1 cellular context compared by ENCODE assay signal in the genomic region with DNA sequence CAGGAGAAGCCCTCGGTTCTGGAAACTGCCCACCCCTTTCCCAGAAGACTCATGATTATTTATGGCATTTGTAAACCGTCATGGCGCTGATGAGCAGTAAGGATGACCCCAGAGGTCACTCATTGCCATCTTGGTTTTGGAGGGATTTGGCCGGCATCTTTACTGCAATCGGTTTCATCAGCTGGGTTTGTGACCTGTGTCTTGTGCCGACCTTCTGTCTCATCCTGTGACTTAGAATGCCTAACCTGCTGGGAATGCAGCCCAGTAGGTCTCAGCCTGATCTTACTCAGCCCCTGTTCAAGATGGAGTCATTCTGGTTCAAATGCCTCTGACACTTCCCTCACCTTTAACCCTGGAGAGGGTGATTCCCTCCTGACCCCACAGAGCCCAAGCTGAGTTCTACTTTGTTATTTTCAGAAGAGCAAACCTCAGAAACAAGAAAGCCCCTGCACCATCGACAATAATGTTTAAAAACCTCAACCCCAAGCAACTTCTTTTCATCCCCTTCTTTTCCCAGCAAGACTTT.
TF ChIP-seq lines count a peak whose summit lies in the region.

No MANE protein-coding gene starts in this region.

TF ChIP-seq in K562, 482 proteins besides CTCF, POLR2A, EP300 and RAD21 (continued from another document and continues in another):
- TF ChIP-seq, protein P1, sequence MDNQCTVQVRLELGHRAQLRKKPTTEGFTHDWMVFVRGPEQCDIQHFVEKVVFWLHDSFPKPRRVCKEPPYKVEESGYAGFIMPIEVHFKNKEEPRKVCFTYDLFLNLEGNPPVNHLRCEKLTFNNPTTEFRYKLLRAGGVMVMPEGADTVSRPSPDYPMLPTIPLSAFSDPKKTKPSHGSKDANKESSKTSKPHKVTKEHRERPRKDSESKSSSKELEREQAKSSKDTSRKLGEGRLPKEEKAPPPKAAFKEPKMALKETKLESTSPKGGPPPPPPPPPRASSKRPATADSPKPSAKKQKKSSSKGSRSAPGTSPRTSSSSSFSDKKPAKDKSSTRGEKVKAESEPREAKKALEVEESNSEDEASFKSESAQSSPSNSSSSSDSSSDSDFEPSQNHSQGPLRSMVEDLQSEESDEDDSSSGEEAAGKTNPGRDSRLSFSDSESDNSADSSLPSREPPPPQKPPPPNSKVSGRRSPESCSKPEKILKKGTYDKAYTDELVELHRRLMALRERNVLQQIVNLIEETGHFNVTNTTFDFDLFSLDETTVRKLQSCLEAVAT (IDR thresholded peaks at IDR 0.05): no peak
- no peak for TF ChIP-seq TEAD4 (IDR thresholded peaks at IDR 0.05; ENCODE audit: low read length)
- no peak for TF ChIP-seq TEAD4 (CRISPR knock-in tag; IDR thresholded peaks at IDR 0.05; ENCODE audit: borderline replicate concordance)
- TF ChIP-seq RBM14 (IDR thresholded peaks at IDR 0.05; ENCODE audit: borderline replicate concordance, insufficient read depth, low read depth, low read length): no peak
- peak; percentile 71 for TF ChIP-seq ZKSCAN3 (CRISPR knock-in tag; IDR thresholded peaks at IDR 0.05)
- TF ChIP-seq RFX5 (IDR thresholded peaks at IDR 0.05; ENCODE audit: low read depth, low read length): no peak
- no peak for TF ChIP-seq PRMT5 (CRISPR knock-in tag; IDR thresholded peaks at IDR 0.05)
- no peak for TF ChIP-seq ZNF146 (CRISPR knock-in tag; IDR thresholded peaks at IDR 0.05; ENCODE audit: unreplicated experiment)
- TF ChIP-seq, protein P2, sequence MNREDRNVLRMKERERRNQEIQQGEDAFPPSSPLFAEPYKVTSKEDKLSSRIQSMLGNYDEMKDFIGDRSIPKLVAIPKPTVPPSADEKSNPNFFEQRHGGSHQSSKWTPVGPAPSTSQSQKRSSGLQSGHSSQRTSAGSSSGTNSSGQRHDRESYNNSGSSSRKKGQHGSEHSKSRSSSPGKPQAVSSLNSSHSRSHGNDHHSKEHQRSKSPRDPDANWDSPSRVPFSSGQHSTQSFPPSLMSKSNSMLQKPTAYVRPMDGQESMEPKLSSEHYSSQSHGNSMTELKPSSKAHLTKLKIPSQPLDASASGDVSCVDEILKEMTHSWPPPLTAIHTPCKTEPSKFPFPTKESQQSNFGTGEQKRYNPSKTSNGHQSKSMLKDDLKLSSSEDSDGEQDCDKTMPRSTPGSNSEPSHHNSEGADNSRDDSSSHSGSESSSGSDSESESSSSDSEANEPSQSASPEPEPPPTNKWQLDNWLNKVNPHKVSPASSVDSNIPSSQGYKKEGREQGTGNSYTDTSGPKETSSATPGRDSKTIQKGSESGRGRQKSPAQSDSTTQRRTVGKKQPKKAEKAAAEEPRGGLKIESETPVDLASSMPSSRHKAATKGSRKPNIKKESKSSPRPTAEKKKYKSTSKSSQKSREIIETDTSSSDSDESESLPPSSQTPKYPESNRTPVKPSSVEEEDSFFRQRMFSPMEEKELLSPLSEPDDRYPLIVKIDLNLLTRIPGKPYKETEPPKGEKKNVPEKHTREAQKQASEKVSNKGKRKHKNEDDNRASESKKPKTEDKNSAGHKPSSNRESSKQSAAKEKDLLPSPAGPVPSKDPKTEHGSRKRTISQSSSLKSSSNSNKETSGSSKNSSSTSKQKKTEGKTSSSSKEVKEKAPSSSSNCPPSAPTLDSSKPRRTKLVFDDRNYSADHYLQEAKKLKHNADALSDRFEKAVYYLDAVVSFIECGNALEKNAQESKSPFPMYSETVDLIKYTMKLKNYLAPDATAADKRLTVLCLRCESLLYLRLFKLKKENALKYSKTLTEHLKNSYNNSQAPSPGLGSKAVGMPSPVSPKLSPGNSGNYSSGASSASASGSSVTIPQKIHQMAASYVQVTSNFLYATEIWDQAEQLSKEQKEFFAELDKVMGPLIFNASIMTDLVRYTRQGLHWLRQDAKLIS (CRISPR knock-in tag; IDR thresholded peaks at IDR 0.05): no peak
- TF ChIP-seq PCBP1 (IDR thresholded peaks at IDR 0.05; ENCODE audit: low read depth, low read length, poor library complexity, severe bottlenecking): no peak
- no peak for TF ChIP-seq ZC3H11A (IDR thresholded peaks at IDR 0.05; ENCODE audit: low read depth, low read length)
- TF ChIP-seq DMBX1 (CRISPR knock-in tag; IDR thresholded peaks at IDR 0.05; ENCODE audit: borderline replicate concordance): peak; percentile 99
- no peak for TF ChIP-seq PRPF4 (IDR thresholded peaks at IDR 0.05; ENCODE audit: insufficient read depth, low read depth, low read length, poor library complexity, severe bottlenecking)
- TF ChIP-seq, protein P3, sequence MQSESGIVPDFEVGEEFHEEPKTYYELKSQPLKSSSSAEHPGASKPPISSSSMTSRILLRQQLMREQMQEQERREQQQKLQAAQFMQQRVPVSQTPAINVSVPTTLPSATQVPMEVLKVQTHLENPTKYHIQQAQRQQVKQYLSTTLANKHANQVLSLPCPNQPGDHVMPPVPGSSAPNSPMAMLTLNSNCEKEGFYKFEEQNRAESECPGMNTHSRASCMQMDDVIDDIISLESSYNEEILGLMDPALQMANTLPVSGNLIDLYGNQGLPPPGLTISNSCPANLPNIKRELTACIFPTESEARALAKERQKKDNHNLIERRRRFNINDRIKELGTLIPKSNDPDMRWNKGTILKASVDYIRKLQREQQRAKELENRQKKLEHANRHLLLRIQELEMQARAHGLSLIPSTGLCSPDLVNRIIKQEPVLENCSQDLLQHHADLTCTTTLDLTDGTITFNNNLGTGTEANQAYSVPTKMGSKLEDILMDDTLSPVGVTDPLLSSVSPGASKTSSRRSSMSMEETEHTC (IDR thresholded peaks at IDR 0.05): no peak
- TF ChIP-seq NELFE (IDR thresholded peaks at IDR 0.05; ENCODE audit: insufficient read depth, insufficient read length): no peak
- TF ChIP-seq MCM5 (IDR thresholded peaks at IDR 0.05; ENCODE audit: low read depth): no peak
- no peak for TF ChIP-seq ZSCAN29 (IDR thresholded peaks at IDR 0.05)
- TF ChIP-seq, protein P4, sequence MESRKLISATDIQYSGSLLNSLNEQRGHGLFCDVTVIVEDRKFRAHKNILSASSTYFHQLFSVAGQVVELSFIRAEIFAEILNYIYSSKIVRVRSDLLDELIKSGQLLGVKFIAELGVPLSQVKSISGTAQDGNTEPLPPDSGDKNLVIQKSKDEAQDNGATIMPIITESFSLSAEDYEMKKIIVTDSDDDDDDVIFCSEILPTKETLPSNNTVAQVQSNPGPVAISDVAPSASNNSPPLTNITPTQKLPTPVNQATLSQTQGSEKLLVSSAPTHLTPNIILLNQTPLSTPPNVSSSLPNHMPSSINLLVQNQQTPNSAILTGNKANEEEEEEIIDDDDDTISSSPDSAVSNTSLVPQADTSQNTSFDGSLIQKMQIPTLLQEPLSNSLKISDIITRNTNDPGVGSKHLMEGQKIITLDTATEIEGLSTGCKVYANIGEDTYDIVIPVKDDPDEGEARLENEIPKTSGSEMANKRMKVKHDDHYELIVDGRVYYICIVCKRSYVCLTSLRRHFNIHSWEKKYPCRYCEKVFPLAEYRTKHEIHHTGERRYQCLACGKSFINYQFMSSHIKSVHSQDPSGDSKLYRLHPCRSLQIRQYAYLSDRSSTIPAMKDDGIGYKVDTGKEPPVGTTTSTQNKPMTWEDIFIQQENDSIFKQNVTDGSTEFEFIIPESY (CRISPR knock-in tag; IDR thresholded peaks at IDR 0.05): no peak
- no peak for TF ChIP-seq ZNF253 (CRISPR knock-in tag; conservative IDR thresholded peaks at IDR 0.05)
- peak; percentile 45; the same call in 1 of the 2 replicates for TF ChIP-seq SMARCA4 (IDR thresholded peaks at IDR 0.05)
- TF ChIP-seq CBX5 (IDR thresholded peaks at IDR 0.05; ENCODE audit: borderline replicate concordance, low read depth): no peak
- TF ChIP-seq ZSCAN32 (CRISPR knock-in tag; IDR thresholded peaks at IDR 0.05): peak; percentile 79; the same call in 1 of the 2 replicates
- no peak for TF ChIP-seq RBM39 (optimal IDR thresholded peaks at IDR 0.05; ENCODE audit: low read depth, low read length)
- no peak for TF ChIP-seq KAT2B (IDR thresholded peaks at IDR 0.05; ENCODE audit: low read depth, low read length)
- no peak; the same call in 1 of the 2 replicates for TF ChIP-seq EHMT2 (IDR thresholded peaks at IDR 0.05)
- TF ChIP-seq, protein P5, sequence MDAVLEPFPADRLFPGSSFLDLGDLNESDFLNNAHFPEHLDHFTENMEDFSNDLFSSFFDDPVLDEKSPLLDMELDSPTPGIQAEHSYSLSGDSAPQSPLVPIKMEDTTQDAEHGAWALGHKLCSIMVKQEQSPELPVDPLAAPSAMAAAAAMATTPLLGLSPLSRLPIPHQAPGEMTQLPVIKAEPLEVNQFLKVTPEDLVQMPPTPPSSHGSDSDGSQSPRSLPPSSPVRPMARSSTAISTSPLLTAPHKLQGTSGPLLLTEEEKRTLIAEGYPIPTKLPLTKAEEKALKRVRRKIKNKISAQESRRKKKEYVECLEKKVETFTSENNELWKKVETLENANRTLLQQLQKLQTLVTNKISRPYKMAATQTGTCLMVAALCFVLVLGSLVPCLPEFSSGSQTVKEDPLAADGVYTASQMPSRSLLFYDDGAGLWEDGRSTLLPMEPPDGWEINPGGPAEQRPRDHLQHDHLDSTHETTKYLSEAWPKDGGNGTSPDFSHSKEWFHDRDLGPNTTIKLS (IDR thresholded peaks at IDR 0.05; ENCODE audit: borderline replicate concordance, low read depth): no peak
- TF ChIP-seq CBFB (CRISPR knock-in tag; IDR thresholded peaks at IDR 0.05): no peak
- TF ChIP-seq GATAD2A (IDR thresholded peaks at IDR 0.05): no peak
- TF ChIP-seq, protein P6, sequence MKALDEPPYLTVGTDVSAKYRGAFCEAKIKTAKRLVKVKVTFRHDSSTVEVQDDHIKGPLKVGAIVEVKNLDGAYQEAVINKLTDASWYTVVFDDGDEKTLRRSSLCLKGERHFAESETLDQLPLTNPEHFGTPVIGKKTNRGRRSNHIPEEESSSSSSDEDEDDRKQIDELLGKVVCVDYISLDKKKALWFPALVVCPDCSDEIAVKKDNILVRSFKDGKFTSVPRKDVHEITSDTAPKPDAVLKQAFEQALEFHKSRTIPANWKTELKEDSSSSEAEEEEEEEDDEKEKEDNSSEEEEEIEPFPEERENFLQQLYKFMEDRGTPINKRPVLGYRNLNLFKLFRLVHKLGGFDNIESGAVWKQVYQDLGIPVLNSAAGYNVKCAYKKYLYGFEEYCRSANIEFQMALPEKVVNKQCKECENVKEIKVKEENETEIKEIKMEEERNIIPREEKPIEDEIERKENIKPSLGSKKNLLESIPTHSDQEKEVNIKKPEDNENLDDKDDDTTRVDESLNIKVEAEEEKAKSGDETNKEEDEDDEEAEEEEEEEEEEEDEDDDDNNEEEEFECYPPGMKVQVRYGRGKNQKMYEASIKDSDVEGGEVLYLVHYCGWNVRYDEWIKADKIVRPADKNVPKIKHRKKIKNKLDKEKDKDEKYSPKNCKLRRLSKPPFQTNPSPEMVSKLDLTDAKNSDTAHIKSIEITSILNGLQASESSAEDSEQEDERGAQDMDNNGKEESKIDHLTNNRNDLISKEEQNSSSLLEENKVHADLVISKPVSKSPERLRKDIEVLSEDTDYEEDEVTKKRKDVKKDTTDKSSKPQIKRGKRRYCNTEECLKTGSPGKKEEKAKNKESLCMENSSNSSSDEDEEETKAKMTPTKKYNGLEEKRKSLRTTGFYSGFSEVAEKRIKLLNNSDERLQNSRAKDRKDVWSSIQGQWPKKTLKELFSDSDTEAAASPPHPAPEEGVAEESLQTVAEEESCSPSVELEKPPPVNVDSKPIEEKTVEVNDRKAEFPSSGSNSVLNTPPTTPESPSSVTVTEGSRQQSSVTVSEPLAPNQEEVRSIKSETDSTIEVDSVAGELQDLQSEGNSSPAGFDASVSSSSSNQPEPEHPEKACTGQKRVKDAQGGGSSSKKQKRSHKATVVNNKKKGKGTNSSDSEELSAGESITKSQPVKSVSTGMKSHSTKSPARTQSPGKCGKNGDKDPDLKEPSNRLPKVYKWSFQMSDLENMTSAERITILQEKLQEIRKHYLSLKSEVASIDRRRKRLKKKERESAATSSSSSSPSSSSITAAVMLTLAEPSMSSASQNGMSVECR (CRISPR knock-in tag; IDR thresholded peaks at IDR 0.05): no peak
- TF ChIP-seq, protein P7, sequence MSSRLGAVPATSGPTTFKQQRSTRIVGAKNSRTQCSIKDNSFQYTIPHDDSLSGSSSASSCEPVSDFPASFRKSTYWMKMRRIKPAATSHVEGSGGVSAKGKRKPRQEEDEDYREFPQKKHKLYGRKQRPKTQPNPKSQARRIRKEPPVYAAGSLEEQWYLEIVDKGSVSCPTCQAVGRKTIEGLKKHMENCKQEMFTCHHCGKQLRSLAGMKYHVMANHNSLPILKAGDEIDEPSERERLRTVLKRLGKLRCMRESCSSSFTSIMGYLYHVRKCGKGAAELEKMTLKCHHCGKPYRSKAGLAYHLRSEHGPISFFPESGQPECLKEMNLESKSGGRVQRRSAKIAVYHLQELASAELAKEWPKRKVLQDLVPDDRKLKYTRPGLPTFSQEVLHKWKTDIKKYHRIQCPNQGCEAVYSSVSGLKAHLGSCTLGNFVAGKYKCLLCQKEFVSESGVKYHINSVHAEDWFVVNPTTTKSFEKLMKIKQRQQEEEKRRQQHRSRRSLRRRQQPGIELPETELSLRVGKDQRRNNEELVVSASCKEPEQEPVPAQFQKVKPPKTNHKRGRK (tag; IDR thresholded peaks at IDR 0.05): no peak
- peak; percentile 82; the same call in 1 of the 2 replicates for TF ChIP-seq ZNF717 (CRISPR knock-in tag; IDR thresholded peaks at IDR 0.05)
- peak in 1 of 2 experiments; percentile 87; a peak in 2 of 4 replicates for TF ChIP-seq SRF (CRISPR knock-in tag; IDR thresholded peaks at IDR 0.05)
- no peak for TF ChIP-seq NUFIP1 (IDR thresholded peaks at IDR 0.05; ENCODE audit: partially characterized antibody)
- no peak for TF ChIP-seq ZNF586 (CRISPR knock-in tag; conservative IDR thresholded peaks at IDR 0.05)
- TF ChIP-seq TCF3 (CRISPR knock-in tag; IDR thresholded peaks at IDR 0.05): no peak
- TF ChIP-seq ZNF217 (CRISPR knock-in tag; IDR thresholded peaks at IDR 0.05): no peak
- no peak for TF ChIP-seq ZFP36 (IDR thresholded peaks at IDR 0.05; ENCODE audit: low read depth, low read length, partially characterized antibody)
- TF ChIP-seq ZNF24 (IDR thresholded peaks at IDR 0.05): no peak
- no peak for TF ChIP-seq HNRNPLL (IDR thresholded peaks at IDR 0.05; ENCODE audit: low read depth, low read length, poor library complexity, severe bottlenecking)
- 0 out of 2 replicates have a peak, but pooled peaks have one; percentile 26 for TF ChIP-seq JUN (IDR thresholded peaks at IDR 0.05; ENCODE audit: borderline replicate concordance, low read depth, low read length)
- TF ChIP-seq JUN (CRISPR knock-in tag; IDR thresholded peaks at IDR 0.05; ENCODE audit: borderline replicate concordance): no peak
- no peak for TF ChIP-seq SREBF2 (CRISPR knock-in tag; IDR thresholded peaks at IDR 0.05)
- TF ChIP-seq FOSL1 (tag; conservative IDR thresholded peaks at IDR 0.05): peak; percentile 55
- TF ChIP-seq NCOA1 (IDR thresholded peaks at IDR 0.05; ENCODE audit: low read depth): no peak
- TF ChIP-seq ERF (CRISPR knock-in tag; IDR thresholded peaks at IDR 0.05): peak; percentile 98
- no peak for TF ChIP-seq ZC3H4 (CRISPR knock-in tag; IDR thresholded peaks at IDR 0.05; ENCODE audit: borderline replicate concordance)
- TF ChIP-seq TAF9B (IDR thresholded peaks at IDR 0.05; ENCODE audit: partially characterized antibody): no peak
- 0 out of 2 replicates have a peak, but pooled peaks have one; percentile 56 for TF ChIP-seq KLF10 (CRISPR knock-in tag; IDR thresholded peaks at IDR 0.05)
- TF ChIP-seq MTA2 (IDR thresholded peaks at IDR 0.05; ENCODE audit: low read depth): no peak
